1 cellular context compared by ENCODE assay signal in the genomic region with DNA sequence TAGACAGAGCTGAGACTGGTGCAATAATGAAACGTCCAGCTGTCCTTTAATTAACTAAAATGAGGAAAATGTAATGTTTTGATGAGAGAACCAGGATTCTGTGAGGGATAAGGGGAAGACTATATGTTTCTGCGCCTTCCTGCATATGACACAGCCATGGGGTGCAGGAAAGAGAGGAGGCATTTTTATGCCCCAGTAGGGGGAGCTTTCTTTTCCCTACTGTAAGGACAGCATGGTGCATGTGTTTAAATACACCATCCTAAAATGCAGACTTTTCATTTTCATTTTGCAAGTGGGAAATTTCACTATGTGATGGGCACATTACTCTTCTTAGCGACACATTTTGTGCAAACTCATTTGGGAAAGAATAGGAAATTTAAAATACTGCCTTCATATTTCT.
TF ChIP-seq lines count a peak whose summit lies in the region.

No MANE protein-coding gene starts in this region.

TF ChIP-seq in GM23338, 12 proteins besides CTCF, POLR2A, EP300 and RAD21 (continued from another document):
- TF ChIP-seq, protein P1, sequence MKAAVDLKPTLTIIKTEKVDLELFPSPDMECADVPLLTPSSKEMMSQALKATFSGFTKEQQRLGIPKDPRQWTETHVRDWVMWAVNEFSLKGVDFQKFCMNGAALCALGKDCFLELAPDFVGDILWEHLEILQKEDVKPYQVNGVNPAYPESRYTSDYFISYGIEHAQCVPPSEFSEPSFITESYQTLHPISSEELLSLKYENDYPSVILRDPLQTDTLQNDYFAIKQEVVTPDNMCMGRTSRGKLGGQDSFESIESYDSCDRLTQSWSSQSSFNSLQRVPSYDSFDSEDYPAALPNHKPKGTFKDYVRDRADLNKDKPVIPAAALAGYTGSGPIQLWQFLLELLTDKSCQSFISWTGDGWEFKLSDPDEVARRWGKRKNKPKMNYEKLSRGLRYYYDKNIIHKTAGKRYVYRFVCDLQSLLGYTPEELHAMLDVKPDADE (IDR thresholded peaks at IDR 0.05) = no peak
- TF ChIP-seq, protein P2, sequence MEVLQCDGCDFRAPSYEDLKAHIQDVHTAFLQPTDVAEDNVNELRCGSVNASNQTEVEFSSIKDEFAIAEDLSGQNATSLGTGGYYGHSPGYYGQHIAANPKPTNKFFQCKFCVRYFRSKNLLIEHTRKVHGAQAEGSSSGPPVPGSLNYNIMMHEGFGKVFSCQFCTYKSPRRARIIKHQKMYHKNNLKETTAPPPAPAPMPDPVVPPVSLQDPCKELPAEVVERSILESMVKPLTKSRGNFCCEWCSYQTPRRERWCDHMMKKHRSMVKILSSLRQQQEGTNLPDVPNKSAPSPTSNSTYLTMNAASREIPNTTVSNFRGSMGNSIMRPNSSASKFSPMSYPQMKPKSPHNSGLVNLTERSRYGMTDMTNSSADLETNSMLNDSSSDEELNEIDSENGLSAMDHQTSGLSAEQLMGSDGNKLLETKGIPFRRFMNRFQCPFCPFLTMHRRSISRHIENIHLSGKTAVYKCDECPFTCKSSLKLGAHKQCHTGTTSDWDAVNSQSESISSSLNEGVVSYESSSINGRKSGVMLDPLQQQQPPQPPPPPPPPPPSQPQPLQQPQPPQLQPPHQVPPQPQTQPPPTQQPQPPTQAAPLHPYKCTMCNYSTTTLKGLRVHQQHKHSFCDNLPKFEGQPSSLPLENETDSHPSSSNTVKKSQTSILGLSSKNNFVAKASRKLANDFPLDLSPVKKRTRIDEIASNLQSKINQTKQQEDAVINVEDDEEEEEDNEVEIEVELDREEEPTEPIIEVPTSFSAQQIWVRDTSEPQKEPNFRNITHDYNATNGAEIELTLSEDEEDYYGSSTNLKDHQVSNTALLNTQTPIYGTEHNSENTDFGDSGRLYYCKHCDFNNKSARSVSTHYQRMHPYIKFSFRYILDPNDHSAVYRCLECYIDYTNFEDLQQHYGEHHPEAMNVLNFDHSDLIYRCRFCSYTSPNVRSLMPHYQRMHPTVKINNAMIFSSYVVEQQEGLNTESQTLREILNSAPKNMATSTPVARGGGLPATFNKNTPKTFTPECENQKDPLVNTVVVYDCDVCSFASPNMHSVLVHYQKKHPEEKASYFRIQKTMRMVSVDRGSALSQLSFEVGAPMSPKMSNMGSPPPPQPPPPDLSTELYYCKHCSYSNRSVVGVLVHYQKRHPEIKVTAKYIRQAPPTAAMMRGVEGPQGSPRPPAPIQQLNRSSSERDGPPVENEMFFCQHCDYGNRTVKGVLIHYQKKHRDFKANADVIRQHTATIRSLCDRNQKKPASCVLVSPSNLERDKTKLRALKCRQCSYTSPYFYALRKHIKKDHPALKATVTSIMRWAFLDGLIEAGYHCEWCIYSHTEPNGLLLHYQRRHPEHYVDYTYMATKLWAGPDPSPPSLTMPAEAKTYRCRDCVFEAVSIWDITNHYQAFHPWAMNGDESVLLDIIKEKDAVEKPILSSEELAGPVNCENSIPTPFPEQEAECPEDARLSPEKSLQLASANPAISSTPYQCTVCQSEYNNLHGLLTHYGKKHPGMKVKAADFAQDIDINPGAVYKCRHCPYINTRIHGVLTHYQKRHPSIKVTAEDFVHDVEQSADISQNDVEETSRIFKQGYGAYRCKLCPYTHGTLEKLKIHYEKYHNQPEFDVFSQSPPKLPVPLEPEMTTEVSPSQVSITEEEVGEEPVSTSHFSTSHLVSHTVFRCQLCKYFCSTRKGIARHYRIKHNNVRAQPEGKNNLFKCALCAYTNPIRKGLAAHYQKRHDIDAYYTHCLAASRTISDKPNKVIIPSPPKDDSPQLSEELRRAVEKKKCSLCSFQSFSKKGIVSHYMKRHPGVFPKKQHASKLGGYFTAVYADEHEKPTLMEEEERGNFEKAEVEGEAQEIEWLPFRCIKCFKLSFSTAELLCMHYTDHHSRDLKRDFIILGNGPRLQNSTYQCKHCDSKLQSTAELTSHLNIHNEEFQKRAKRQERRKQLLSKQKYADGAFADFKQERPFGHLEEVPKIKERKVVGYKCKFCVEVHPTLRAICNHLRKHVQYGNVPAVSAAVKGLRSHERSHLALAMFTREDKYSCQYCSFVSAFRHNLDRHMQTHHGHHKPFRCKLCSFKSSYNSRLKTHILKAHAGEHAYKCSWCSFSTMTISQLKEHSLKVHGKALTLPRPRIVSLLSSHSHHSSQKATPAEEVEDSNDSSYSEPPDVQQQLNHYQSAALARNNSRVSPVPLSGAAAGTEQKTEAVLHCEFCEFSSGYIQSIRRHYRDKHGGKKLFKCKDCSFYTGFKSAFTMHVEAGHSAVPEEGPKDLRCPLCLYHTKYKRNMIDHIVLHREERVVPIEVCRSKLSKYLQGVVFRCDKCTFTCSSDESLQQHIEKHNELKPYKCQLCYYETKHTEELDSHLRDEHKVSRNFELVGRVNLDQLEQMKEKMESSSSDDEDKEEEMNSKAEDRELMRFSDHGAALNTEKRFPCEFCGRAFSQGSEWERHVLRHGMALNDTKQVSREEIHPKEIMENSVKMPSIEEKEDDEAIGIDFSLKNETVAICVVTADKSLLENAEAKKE (CRISPR knock-in tag; IDR thresholded peaks at IDR 0.05) = no peak
- TF ChIP-seq EZH2 (IDR thresholded peaks at IDR 0.05; ENCODE audit: low read depth, unreplicated experiment) (no peak), ZNF114 (CRISPR knock-in tag; IDR thresholded peaks at IDR 0.05) (no peak), POLR2AphosphoS5 (IDR thresholded peaks at IDR 0.05; ENCODE audit: low read depth) (no peak), EZH2phosphoT487 (IDR thresholded peaks at IDR 0.05; ENCODE audit: unreplicated experiment) (no peak), ZNF331 (CRISPR knock-in tag; IDR thresholded peaks at IDR 0.05; ENCODE audit: low read depth) (no peak), REST (IDR thresholded peaks at IDR 0.05; ENCODE audit: unreplicated experiment) (no peak)
TF ChIP-seq in GM23338: peak in this region for 0.
